ENCODE assay signal across 8 cellular contexts in genomic region chr1:46340404-46341221, GRCh38. TPM values are rescaled to one million over a fixed set of nuclear protein-coding genes. Genes with fewer than 3 reads are reported as not detected.
A peak's percentile ranks its signal among the peaks of the same experiment; 100 is the strongest.
DNase-seq lines count a peak whose midpoint lies in the region; ATAC-seq and TF ChIP-seq lines count a peak whose summit lies in the region.

NSUN4 (plus strand) TSS chr1:46340807; CDS start chr1:46340827, 20 bp downstream.

- H3K4me1 ChIP-seq in iPS DF 6.9 (ENCODE audit: control insufficient read depth, insufficient read depth, low read length) = peaks cover 2% of the 10 kb centered on the region; the same call in 1 of the 2 replicates

- in situ Hi-C loops in brain microvascular endothelial cell (cut with HindIII; ENCODE audit: low pct_ligation_motif_present, low sequenced_read_pairs) = no loop called here

- H3K27ac ChIP-seq in brain microvascular endothelial cell = peak within 1 kb of the TSS; percentile 96
- H3K27ac ChIP-seq in iPS DF 6.9 (ENCODE audit: low read length) = no peak within 1 kb of the TSS

- H3K36me3 ChIP-seq in brain microvascular endothelial cell (replicated peaks) = peaks cover 14% of the 10 kb centered on the region
- peaks cover 10% of the 10 kb centered on the region; the same call in 1 of the 2 replicates for H3K36me3 ChIP-seq in iPS DF 6.9 (ENCODE audit: control insufficient read depth, insufficient read depth, low read length)

- no CpG with 5 or more reads among the region's 53 CpGs for WGBS in iPS DF 6.9 (ENCODE audit: insufficient coverage, insufficient read length)

- TF ChIP-seq CTCF in brain microvascular endothelial cell (IDR thresholded peaks at IDR 0.05; ENCODE audit: low read depth, low read length, missing control alignments) = peak; percentile 68

- H3K27me3 ChIP-seq in brain microvascular endothelial cell (replicated peaks) (no peaks in the 10 kb centered on the region), iPS DF 6.9 (ENCODE audit: control insufficient read depth, insufficient read depth, low read length) (no peaks in the 10 kb centered on the region)

- ATAC-seq in GM18519 (IDR thresholded peaks at IDR 0.05; ENCODE audit: low FRiP score, unreplicated experiment) (peak; percentile 74), HG03060 (IDR thresholded peaks at IDR 0.05; ENCODE audit: low read depth, unreplicated experiment) (peak; percentile 78)

- no peaks in the 10 kb centered on the region for H3K9me3 ChIP-seq in iPS DF 6.9 (ENCODE audit: control insufficient read depth, insufficient read depth, low read length)

- DNase-seq in A172 (ENCODE audit: low spot score) (peak; percentile 87), NCI-H2107 (lab: John Stamatoyannopoulos, UW) (peak; percentile 87), UCSD-AML1 (lab: John Stamatoyannopoulos, UW; ENCODE audit: unreplicated experiment) (peak; percentile 94), brain microvascular endothelial cell (peak; percentile 94), iPS DF 6.9 (ENCODE audit: low read depth, low spot score) (peak; percentile 70), skeletal muscle cell (ENCODE audit: low read depth) (peak; percentile 91)

- peak within 1 kb of the TSS; percentile 84 for H3K4me3 ChIP-seq in brain microvascular endothelial cell (ENCODE audit: low read depth, low read length)
- peak within 1 kb of the TSS; percentile 82; the same call in 1 of the 2 replicates for H3K4me3 ChIP-seq in iPS DF 6.9 (ENCODE audit: low read length)
- H3K4me3 ChIP-seq in skeletal muscle cell (ENCODE audit: low read depth, low read length) = peak within 1 kb of the TSS; percentile 83

RNA-seq across cellular contexts. Expression of gene NSUN4, which starts in this region (rescaled TPM):
- total RNA-seq in A172 (2014; rRNA removed; shearing (Covaris generic)) = 5.3 and 7.1 TPM in 2 replicates
